Comparison of ENCODE assay signal across 11 cellular contexts in the genomic region with DNA sequence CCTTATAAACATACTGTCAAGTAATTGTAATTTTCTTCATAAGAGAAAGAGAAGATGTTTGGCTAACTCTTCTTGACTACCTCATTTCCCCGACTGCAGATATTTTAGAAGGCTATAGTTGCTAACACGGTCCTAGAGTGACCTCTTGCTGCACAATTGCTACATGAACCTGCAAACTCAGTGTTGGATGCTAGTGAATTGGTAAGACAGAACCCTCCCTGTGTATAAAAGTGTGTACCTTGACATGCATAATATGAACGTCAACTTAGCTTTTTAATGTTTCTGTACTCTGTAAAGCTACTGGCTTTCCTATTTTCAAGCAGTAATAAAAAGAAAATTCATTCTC. TPM values are rescaled to one million over a fixed set of nuclear protein-coding genes. Genes with fewer than 3 reads are reported as not detected.
DNase-seq lines count a peak whose midpoint lies in the region; ATAC-seq and TF ChIP-seq lines count a peak whose summit lies in the region.
"Had no signal": no experiment of that assay in that cellular context is flagged by ENCODE, and none has a peak within 500 bp of the region (broad histone marks: within the 10 kb centered on the region; RNA-seq: fewer than 3 reads in every experiment).

No MANE protein-coding gene starts in this region.

- no peak overlapping the region for H3K27ac ChIP-seq in thyroid gland
- H3K27ac ChIP-seq: transverse colon had no signal

- no peak overlapping the region for H3K4me3 Mint-ChIP-seq in Calu3 (ENCODE audit: low read depth, unreplicated experiment)
- no peak overlapping the region for H3K4me3 Mint-ChIP-seq in HFFc6
- no peak overlapping the region for H3K4me3 Mint-ChIP-seq in T-helper 2 cell treated with Interferon-gamma antibody and Interleukin-4, amounts not matched to agents 5 μg/mL and 100 μg/mL, for 36 hours

- DNase-seq in Calu3 (peak; percentile 11), HFFc6 (peak; percentile 11), NCI-H82 (lab: John Stamatoyannopoulos, UW) (peak; percentile 83), fibroblast of mammary gland (ENCODE audit: low read depth) (peak; percentile 42), thyroid gland (no peak)
- no peak for DNase-seq in T-helper 2 cell treated with Interferon-gamma antibody and Interleukin-4, amounts not matched to agents 5 μg/mL and 100 μg/mL, for 36 hours (ENCODE audit: low spot score)
- DNase-seq: activated CD4-positive, CD25-positive, alpha-beta regulatory T cell treated with anti-CD3 and anti-CD28 coated beads, Interleukin-2, amount 50 U/mL, for 72 hours; transverse colon had no signal

- intact Hi-C loops in Calu3 (cut with micrococcal nuclease; ENCODE audit: unreplicated experiment) (loop anchor here (1.0 to 5.0 kb wide), 2 partner anchors 153 to 1557 kb away; no protein-coding TSS in a partner anchor), thyroid gland (cut with DNase I) (loop anchor here (5.0 to 10.0 kb wide), 2 partner anchors 154 to 1417 kb away; no protein-coding TSS in a partner anchor)

- H3K36me3 ChIP-seq in thyroid gland: no peaks in the 10 kb centered on the region
- H3K36me3 ChIP-seq: transverse colon had no signal

- H3K9me3 ChIP-seq in thyroid gland: no peaks in the 10 kb centered on the region
- H3K9me3 ChIP-seq: transverse colon had no signal

- H3K36me3 Mint-ChIP-seq in Calu3 (ENCODE audit: insufficient read depth, unreplicated experiment) (no peaks in the 10 kb centered on the region), HFFc6 (ENCODE audit: low read depth) (no peaks in the 10 kb centered on the region)
- no peaks in the 10 kb centered on the region for H3K36me3 Mint-ChIP-seq in T-helper 2 cell treated with Interferon-gamma antibody and Interleukin-4, amounts not matched to agents 5 μg/mL and 100 μg/mL, for 36 hours (ENCODE audit: low read depth)

- H3K4me1 ChIP-seq in thyroid gland: no peaks in the 10 kb centered on the region

- H3K9me3 Mint-ChIP-seq in Calu3 (ENCODE audit: low read depth, unreplicated experiment) (no peaks in the 10 kb centered on the region), HFFc6 (no peaks in the 10 kb centered on the region)
- no peaks in the 10 kb centered on the region for H3K9me3 Mint-ChIP-seq in T-helper 2 cell treated with Interferon-gamma antibody and Interleukin-4, amounts not matched to agents 5 μg/mL and 100 μg/mL, for 36 hours

- H3K27me3 ChIP-seq in thyroid gland: no peaks in the 10 kb centered on the region
- H3K27me3 ChIP-seq: transverse colon had no signal

- no peak for ATAC-seq in HG02642 (IDR thresholded peaks at IDR 0.05; ENCODE audit: poor library complexity, unreplicated experiment)
- no peak for ATAC-seq in GM18520 (IDR thresholded peaks at IDR 0.05; ENCODE audit: unreplicated experiment)

- TF ChIP-seq CTCF in Calu3 (IDR thresholded peaks at IDR 0.05; ENCODE audit: unreplicated experiment) (no peak), HFFc6 (IDR thresholded peaks at IDR 0.05) (no peak), fibroblast of mammary gland (conservative IDR thresholded peaks at IDR 0.05; ENCODE audit: control insufficient read depth, insufficient read depth, low read depth, low read length) (peak; percentile 29), thyroid gland (IDR thresholded peaks at IDR 0.05) (no peak)

- BruUV-seq in Calu3 (replicated peaks; lab: Mats Ljungman, UMichigan): no TSS peak

- TF ChIP-seq POLR2A in thyroid gland (IDR thresholded peaks at IDR 0.05): no peak

- H3K4me3 ChIP-seq in fibroblast of mammary gland (ENCODE audit: control insufficient read depth, low read depth, low read length): no peak overlapping the region
- no peak overlapping the region for H3K4me3 ChIP-seq in thyroid gland (replicated peaks in 1 of 3)
- H3K4me3 ChIP-seq: transverse colon had no signal

- H3K27me3 Mint-ChIP-seq in Calu3 (ENCODE audit: unreplicated experiment) (peaks cover 5% of the 10 kb centered on the region), HFFc6 (ENCODE audit: insufficient read depth) (peaks cover 7% of the 10 kb centered on the region)
- peaks cover 4% of the 10 kb centered on the region for H3K27me3 Mint-ChIP-seq in T-helper 2 cell treated with Interferon-gamma antibody and Interleukin-4, amounts not matched to agents 5 μg/mL and 100 μg/mL, for 36 hours (ENCODE audit: low read depth)

- WGBS in thyroid gland, 2 donors: 46% methylated on average over 3 of the region's 3 CpGs

- H3K27ac Mint-ChIP-seq in Calu3 (ENCODE audit: unreplicated experiment): no peak overlapping the region
- no peak overlapping the region for H3K27ac Mint-ChIP-seq in HFFc6
- H3K27ac Mint-ChIP-seq in T-helper 2 cell treated with Interferon-gamma antibody and Interleukin-4, amounts not matched to agents 5 μg/mL and 100 μg/mL, for 36 hours: no peak overlapping the region

- CTCF ChIA-PET in Calu3 (lab: Charles Lee): interaction anchor here (0.9 to 1.1 kb wide), 2 partner anchors 46 to 108 kb away, joined by 3 to 5 read pairs; no protein-coding TSS in a partner anchor

- H3K4me1 Mint-ChIP-seq in Calu3 (ENCODE audit: low read depth, unreplicated experiment) (no peaks in the 10 kb centered on the region), HFFc6 (ENCODE audit: low read depth) (peaks cover 38% of the 10 kb centered on the region; the same call in 1 of the 2 replicates)
- H3K4me1 Mint-ChIP-seq in T-helper 2 cell treated with Interferon-gamma antibody and Interleukin-4, amounts not matched to agents 5 μg/mL and 100 μg/mL, for 36 hours (ENCODE audit: low read depth): no peaks in the 10 kb centered on the region

RNA-seq across cellular contexts. Expression of a gene that starts 46.7 kb away (rescaled TPM):
- not detected in 2 replicates for total RNA-seq in Calu3 (2022)
- not detected for total RNA-seq in HFFc6 (2021; fragmentation: NEBNext Ultra II Directional; extraction: Animal tissue kit (Norgen Biotek cat#: 25700))
- not detected for total RNA-seq in thyroid gland
- total RNA-seq: mononuclear cell had no signal

Comparison
In these comparisons a context has a peak if more than half of its experiments do, and no peak if none do; other contexts are left out.
1. DNase-seq: peak in Calu3 (single experiment), HFFc6 (single experiment), NCI-H82 (single experiment) and fibroblast of mammary gland (single experiment); none in thyroid gland (0 of 2) and T-helper 2 cell treated with Interferon-gamma antibody and Interleukin-4, amounts not matched to agents 5 μg/mL and 100 μg/mL, for 36 hours (single experiment).